ENCODE assay signal across 10 cellular contexts in the genomic region with DNA sequence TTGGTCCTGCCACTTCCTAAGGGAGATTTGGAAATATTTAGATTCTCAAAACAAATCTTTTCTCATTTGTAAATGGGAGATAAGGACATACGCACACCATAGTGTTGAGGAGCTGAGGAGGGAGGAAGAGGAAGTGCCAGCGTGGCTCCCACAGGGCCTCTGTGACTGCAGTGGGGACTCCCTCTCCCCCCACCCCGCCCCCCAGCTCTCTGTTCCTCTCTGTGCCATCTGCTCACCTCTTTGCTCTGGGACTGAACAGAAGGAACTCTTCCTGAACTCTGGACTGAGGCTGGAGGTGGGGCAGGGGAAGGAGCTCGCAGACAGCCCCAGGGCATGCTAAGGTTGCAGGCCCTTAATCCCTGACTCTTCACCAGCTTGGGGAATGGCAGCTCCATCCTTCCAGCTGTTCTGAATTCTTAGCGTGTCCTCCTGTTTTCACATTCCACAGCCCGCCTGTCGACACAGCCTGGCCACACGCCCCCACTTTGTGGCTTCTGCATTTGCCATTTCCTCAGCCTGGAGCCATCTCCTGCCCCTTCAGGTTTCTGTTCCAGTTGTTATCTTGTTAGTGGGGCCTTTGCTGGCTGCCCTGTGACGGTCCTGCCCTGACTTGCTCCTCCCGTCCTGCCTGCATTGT. TPM values are rescaled to one million over a fixed set of nuclear protein-coding genes. Genes with fewer than 3 reads are reported as not detected.
DNase-seq lines count a peak whose midpoint lies in the region; ATAC-seq lines count a peak whose summit lies in the region.
"Had no signal": no experiment of that assay in that cellular context is flagged by ENCODE, and none has a peak within 500 bp of the region (broad histone marks: within the 10 kb centered on the region; RNA-seq: fewer than 3 reads in every experiment).

No MANE protein-coding gene starts in this region.

- DNase-seq in EL: peak; percentile 76
- DNase-seq in NCI-H82 (lab: John Stamatoyannopoulos, UW): peak; percentile 97
- DNase-seq in cerebellar cortex (ENCODE audit: low spot score): peak; percentile 72
- DNase-seq in neuronal stem cell (ENCODE audit: low spot score): no peak
- no peak for DNase-seq in AG08396 (ENCODE audit: low spot score)

- peak overlapping the region; percentile 40 for H3K9ac ChIP-seq in neuronal stem cell (ENCODE audit: low read depth, low read length, poor library complexity)
- H3K9ac ChIP-seq: KMS-11 had no signal

- no peak overlapping the region for H2BK5ac ChIP-seq in neuronal stem cell (ENCODE audit: low read length)

- no peak overlapping the region for H2BK15ac ChIP-seq in neuronal stem cell (ENCODE audit: low read length)

- no peak overlapping the region for H3K14ac ChIP-seq in neuronal stem cell (ENCODE audit: low read length)

- H3K23ac ChIP-seq in neuronal stem cell (ENCODE audit: low read depth, low read length, poor library complexity): no peak overlapping the region

- H3K27ac ChIP-seq in neuronal stem cell (replicated peaks; ENCODE audit: low read length): no peak overlapping the region
- H3K27ac ChIP-seq: KMS-11 had no signal

- no peak overlapping the region for H3K4me3 ChIP-seq in neuronal stem cell (ENCODE audit: low read length in 2 of 2)
- H3K4me3 ChIP-seq: GM23338 had no signal

- peaks cover 42 to 82% of the 10 kb centered on the region in 2 donors for H3K36me3 ChIP-seq in neuronal stem cell (replicated peaks in 1 of 2; ENCODE audit: control insufficient read depth in 2 of 2, insufficient read depth in 2 of 2, low read length in 2 of 2)

- H3K4me2 ChIP-seq in neuronal stem cell (ENCODE audit: insufficient read depth, low read length, poor library complexity, severe bottlenecking): no peak overlapping the region
- H3K4me2 ChIP-seq: GM23338, KMS-11 had no signal

- H2BK12ac ChIP-seq in neuronal stem cell (ENCODE audit: low read length): no peak overlapping the region

- H4K91ac ChIP-seq in neuronal stem cell (ENCODE audit: low read depth, low read length, poor library complexity): no peak overlapping the region

- no peaks in the 10 kb centered on the region for H3K79me1 ChIP-seq in neuronal stem cell (ENCODE audit: low read depth, low read length)

- peak overlapping the region; percentile 38 for H3K18ac ChIP-seq in neuronal stem cell (ENCODE audit: low read length)

- H3K4ac ChIP-seq in neuronal stem cell (ENCODE audit: low read length): no peak overlapping the region

- H2BK120ac ChIP-seq in neuronal stem cell (ENCODE audit: low read depth, low read length): no peak overlapping the region

- no peak overlapping the region for H4K8ac ChIP-seq in neuronal stem cell (ENCODE audit: low read depth, low read length)

- H2AFZ ChIP-seq in neuronal stem cell (ENCODE audit: low read length): no peak overlapping the region
- H2AFZ ChIP-seq: GM23338 had no signal

- ATAC-seq in GM21447 (IDR thresholded peaks at IDR 0.05; ENCODE audit: unreplicated experiment): no peak
- ATAC-seq in GM18519 (IDR thresholded peaks at IDR 0.05; ENCODE audit: low FRiP score, unreplicated experiment): no peak
- ATAC-seq in GM18868 (IDR thresholded peaks at IDR 0.05; ENCODE audit: unreplicated experiment): no peak
- ATAC-seq: GM23338 had no signal

- no peaks in the 10 kb centered on the region for H3K27me3 ChIP-seq in neuronal stem cell (ENCODE audit: control insufficient read depth in 3 of 3, insufficient read depth in 3 of 3, low read depth in 1 of 3, low read length in 3 of 3)

- no peaks in the 10 kb centered on the region for H3K9me3 ChIP-seq in neuronal stem cell (replicated peaks in 1 of 2; ENCODE audit: control insufficient read depth in 2 of 2, insufficient read depth in 1 of 2, low read depth in 1 of 2, low read length in 2 of 2)

- no CpG with 5 or more reads among the region's 10 CpGs for WGBS in neuronal stem cell (ENCODE audit: extremely low coverage in 2 of 2, insufficient read length in 2 of 2, insufficient replicate concordance in 1 of 2), 2 donors

- H2AK5ac ChIP-seq in neuronal stem cell (ENCODE audit: low read depth, low read length): no peak overlapping the region

- H3K4me1 ChIP-seq in neuronal stem cell (ENCODE audit: control insufficient read depth in 2 of 2, insufficient read depth in 1 of 2, low read depth in 1 of 2, low read length in 2 of 2): no peaks in the 10 kb centered on the region

RNA-seq across cellular contexts. Expression of a gene that starts 11.5 kb away (rescaled TPM):
- 33.9 TPM for polyA plus RNA-seq in neuronal stem cell (2013, experiment 1 of 2)
- polyA plus RNA-seq in neuronal stem cell (2013, experiment 2 of 2): 33.5 TPM

RNA-seq across cellular contexts. Expression of a gene that starts 42.6 kb away (rescaled TPM):
- 86.7 TPM for polyA plus RNA-seq in neuronal stem cell (2013, experiment 1 of 2)
- 88.8 TPM for polyA plus RNA-seq in neuronal stem cell (2013, experiment 2 of 2)

RNA-seq across cellular contexts. Expression of a gene that starts 47.2 kb away (rescaled TPM):
- polyA plus RNA-seq in neuronal stem cell (2013, experiment 1 of 2): 2.4 TPM
- polyA plus RNA-seq in neuronal stem cell (2013, experiment 2 of 2): 2.2 TPM

Comparison
In these comparisons a context has a peak if more than half of its experiments do, and no peak if none do; other contexts are left out.
1. DNase-seq: peak in EL (single experiment), NCI-H82 (single experiment) and cerebellar cortex (single experiment); none in neuronal stem cell (single experiment) and AG08396 (single experiment).